Comparison of ENCODE assay signal across 24 cellular contexts in the genomic region with DNA sequence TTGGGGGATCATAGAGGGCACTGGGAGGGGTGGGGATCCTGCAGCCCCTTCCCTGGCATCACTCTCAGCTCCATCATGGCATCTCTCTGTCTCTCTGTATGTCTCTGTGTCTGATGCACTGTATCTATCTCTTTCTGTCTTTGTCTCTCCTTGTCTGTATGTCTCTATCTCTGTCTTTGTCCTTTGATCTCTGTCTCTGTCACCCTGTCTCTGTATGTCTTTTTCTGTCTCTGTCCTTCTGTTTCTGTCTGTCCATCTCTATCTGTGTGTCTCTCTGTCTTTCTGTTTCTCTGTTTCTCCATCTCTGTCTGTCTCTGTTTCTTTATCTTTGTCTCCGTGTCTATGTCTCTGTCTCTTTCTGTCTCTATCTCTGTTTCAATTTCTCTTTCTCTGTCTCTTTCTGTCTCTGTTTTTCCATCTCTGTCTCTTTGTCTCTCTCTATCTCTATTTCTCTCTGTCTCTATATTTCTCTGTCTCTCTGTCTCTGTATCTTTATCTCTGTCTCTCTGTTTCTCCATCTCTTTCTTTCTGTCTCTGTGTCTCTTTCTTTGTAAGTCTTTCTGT.
"Had no signal": no experiment of that assay in that cellular context is flagged by ENCODE, and none has a peak within 500 bp of the region (broad histone marks: within the 10 kb centered on the region; RNA-seq: fewer than 3 reads in every experiment).

No MANE protein-coding gene starts in this region.

- H3K27me3 Mint-ChIP-seq: IgD-negative memory B cell had no signal

- H3K27ac Mint-ChIP-seq: IgD-negative memory B cell had no signal

- H3K9me3 Mint-ChIP-seq: IgD-negative memory B cell had no signal

- H3K4me1 ChIP-seq: SJSA1 had no signal

- H3K27ac ChIP-seq: HL-60, SJSA1, SK-N-MC had no signal

- DNase-seq: KBM-7, MV-4-11, NCI-H1048, NCI-H1105, NCI-H1417, NCI-H1436 treated with DMSO at 0.1 percent for 48 hours, NCI-H1694, NCI-H1930, NCI-H2081, NCI-H2107, NCI-H226, NCI-H446, NCI-H510A, NCI-H524 treated with DMSO at 0.1 percent for 48 hours, NCI-H69, NCI-H774, RPMI8226, SIG-M5 had no signal

- H3K4me3 ChIP-seq: SJSA1, SK-N-MC had no signal

- FAIRE-seq: HTR-8/SVneo, RCC 7860 had no signal

- H3K4me3 Mint-ChIP-seq: IgD-negative memory B cell had no signal

- H3K9me3 ChIP-seq: SJSA1 had no signal

- H3K36me3 ChIP-seq: SJSA1 had no signal

- H3K27me3 ChIP-seq: SJSA1 had no signal
